Comparison of ENCODE assay signal across 2 cellular contexts in the genomic region with DNA sequence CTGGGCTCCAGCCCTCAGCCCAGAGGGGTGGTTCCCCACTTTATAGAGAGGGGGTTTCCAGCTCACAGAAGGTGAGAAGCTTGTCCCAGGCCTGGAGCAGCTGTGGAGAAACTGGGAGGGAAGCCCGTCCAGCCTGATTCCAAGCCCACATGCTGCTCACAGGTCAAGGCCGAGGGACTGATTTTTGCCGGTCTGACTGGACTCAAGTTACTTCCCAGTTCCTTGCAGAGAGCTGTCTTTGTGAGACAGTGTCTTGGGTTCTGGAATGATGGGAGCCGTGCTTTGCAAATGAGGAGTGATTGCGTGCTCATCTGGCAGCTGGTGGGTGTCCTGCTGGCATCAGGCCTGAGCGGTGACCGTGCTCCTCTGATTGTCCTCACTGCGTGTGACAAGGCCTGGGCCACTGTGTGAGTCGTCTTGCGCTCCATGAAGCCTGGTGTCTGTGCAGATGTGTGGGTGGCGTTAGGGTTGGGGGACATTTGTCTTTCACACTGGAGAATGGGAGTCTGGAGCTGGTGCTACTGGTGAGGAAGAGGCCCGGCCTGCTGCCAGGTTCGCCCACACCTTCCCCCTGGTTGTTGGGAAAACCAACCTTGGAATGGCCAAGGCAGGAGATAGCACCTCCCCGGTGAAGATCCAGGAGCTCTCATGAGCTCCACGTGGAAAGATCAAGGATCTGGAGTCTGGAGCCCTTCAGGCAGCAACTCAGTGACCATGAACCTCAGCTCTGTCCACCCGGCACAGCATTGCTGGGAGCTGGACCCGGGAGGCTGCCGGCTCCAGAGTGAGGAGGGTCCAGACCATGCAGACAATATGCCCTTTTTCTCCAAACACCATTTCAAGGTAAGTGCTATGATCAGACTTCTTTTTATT.
TF ChIP-seq lines count a peak whose summit lies in the region.

No MANE protein-coding gene starts in this region.

TF ChIP-seq in HCT116, 20 proteins besides CTCF, POLR2A, EP300 and RAD21:
- TF ChIP-seq SP1 (IDR thresholded peaks at IDR 0.05; ENCODE audit: low read depth) (no peak), YY1 (IDR thresholded peaks at IDR 0.05; ENCODE audit: extremely low read depth, insufficient replicate concordance, low read depth, low read length) (no peak), SIN3A (IDR thresholded peaks at IDR 0.05; ENCODE audit: low read depth) (no peak), TCF7L2 (IDR thresholded peaks at IDR 0.05; ENCODE audit: borderline replicate concordance, extremely low read depth, insufficient read depth, insufficient read length) (no peak), ELF1 (IDR thresholded peaks at IDR 0.05; ENCODE audit: borderline replicate concordance, low read depth) (no peak), CEBPB (IDR thresholded peaks at IDR 0.05; ENCODE audit: low read depth) (no peak), EGR1 (IDR thresholded peaks at IDR 0.05; ENCODE audit: low read depth) (no peak), CBX3 (IDR thresholded peaks at IDR 0.05; ENCODE audit: low read depth) (no peak)
- TF ChIP-seq, protein P1, sequence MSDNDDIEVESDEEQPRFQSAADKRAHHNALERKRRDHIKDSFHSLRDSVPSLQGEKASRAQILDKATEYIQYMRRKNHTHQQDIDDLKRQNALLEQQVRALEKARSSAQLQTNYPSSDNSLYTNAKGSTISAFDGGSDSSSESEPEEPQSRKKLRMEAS (IDR thresholded peaks at IDR 0.05), result no peak
- TF ChIP-seq, protein P2, sequence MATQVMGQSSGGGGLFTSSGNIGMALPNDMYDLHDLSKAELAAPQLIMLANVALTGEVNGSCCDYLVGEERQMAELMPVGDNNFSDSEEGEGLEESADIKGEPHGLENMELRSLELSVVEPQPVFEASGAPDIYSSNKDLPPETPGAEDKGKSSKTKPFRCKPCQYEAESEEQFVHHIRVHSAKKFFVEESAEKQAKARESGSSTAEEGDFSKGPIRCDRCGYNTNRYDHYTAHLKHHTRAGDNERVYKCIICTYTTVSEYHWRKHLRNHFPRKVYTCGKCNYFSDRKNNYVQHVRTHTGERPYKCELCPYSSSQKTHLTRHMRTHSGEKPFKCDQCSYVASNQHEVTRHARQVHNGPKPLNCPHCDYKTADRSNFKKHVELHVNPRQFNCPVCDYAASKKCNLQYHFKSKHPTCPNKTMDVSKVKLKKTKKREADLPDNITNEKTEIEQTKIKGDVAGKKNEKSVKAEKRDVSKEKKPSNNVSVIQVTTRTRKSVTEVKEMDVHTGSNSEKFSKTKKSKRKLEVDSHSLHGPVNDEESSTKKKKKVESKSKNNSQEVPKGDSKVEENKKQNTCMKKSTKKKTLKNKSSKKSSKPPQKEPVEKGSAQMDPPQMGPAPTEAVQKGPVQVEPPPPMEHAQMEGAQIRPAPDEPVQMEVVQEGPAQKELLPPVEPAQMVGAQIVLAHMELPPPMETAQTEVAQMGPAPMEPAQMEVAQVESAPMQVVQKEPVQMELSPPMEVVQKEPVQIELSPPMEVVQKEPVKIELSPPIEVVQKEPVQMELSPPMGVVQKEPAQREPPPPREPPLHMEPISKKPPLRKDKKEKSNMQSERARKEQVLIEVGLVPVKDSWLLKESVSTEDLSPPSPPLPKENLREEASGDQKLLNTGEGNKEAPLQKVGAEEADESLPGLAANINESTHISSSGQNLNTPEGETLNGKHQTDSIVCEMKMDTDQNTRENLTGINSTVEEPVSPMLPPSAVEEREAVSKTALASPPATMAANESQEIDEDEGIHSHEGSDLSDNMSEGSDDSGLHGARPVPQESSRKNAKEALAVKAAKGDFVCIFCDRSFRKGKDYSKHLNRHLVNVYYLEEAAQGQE (IDR thresholded peaks at IDR 0.05; ENCODE audit: low read depth), result no peak
- TF ChIP-seq, protein P3, sequence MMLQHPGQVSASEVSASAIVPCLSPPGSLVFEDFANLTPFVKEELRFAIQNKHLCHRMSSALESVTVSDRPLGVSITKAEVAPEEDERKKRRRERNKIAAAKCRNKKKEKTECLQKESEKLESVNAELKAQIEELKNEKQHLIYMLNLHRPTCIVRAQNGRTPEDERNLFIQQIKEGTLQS (IDR thresholded peaks at IDR 0.05), result no peak

TF ChIP-seq in SK-N-SH, 30 proteins besides CTCF, POLR2A, EP300 and RAD21:
- no peak for TF ChIP-seq FOXJ3 (CRISPR knock-in tag; IDR thresholded peaks at IDR 0.05)
- TF ChIP-seq, protein P4, sequence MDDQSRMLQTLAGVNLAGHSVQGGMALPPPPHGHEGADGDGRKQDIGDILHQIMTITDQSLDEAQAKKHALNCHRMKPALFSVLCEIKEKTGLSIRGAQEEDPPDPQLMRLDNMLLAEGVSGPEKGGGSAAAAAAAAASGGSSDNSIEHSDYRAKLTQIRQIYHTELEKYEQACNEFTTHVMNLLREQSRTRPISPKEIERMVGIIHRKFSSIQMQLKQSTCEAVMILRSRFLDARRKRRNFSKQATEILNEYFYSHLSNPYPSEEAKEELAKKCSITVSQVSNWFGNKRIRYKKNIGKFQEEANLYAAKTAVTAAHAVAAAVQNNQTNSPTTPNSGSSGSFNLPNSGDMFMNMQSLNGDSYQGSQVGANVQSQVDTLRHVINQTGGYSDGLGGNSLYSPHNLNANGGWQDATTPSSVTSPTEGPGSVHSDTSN (IDR thresholded peaks at IDR 0.05), result no peak
- no peak for TF ChIP-seq EZH2phosphoT487 (IDR thresholded peaks at IDR 0.05; ENCODE audit: borderline replicate concordance, low read depth)
- TF ChIP-seq GATA2 (CRISPR knock-in tag; IDR thresholded peaks at IDR 0.05), result no peak
- TF ChIP-seq SMC3 (IDR thresholded peaks at IDR 0.05; ENCODE audit: low read depth, low read length), result no peak
- TF ChIP-seq ELF1 (IDR thresholded peaks at IDR 0.05), result no peak
- TF ChIP-seq NFIC (IDR thresholded peaks at IDR 0.05; ENCODE audit: borderline replicate concordance), result no peak
- no peak for TF ChIP-seq POLR2AphosphoS5 (IDR thresholded peaks at IDR 0.05; ENCODE audit: low read depth, low read length)
- TF ChIP-seq YY1 (IDR thresholded peaks at IDR 0.05; ENCODE audit: low read depth), result no peak
- no peak for TF ChIP-seq TCF12 (IDR thresholded peaks at IDR 0.05)
- no peak for TF ChIP-seq FOSL2 (IDR thresholded peaks at IDR 0.05; ENCODE audit: borderline replicate concordance, low read depth)
- no peak for TF ChIP-seq TAF1 (IDR thresholded peaks at IDR 0.05; ENCODE audit: borderline replicate concordance, low read depth, low read length)
- TF ChIP-seq, protein P2 (IDR thresholded peaks at IDR 0.05; ENCODE audit: low read depth, low read length), result no peak
- no peak for TF ChIP-seq FOXM1 (IDR thresholded peaks at IDR 0.05; ENCODE audit: low read depth)
